Comparison of ENCODE assay signal across 25 cellular contexts in genomic region chr1:238406098-238406497, GRCh38.
DNase-seq lines count a peak whose midpoint lies in the region; FAIRE-seq and TF ChIP-seq lines count a peak whose summit lies in the region.
"Had no signal": no experiment of that assay in that cellular context is flagged by ENCODE, and none has a peak within 500 bp of the region (broad histone marks: within the 10 kb centered on the region; RNA-seq: fewer than 3 reads in every experiment).

No MANE protein-coding gene starts in this region.

- TF ChIP-seq CTCF in D721Med (IDR thresholded peaks at IDR 0.05; ENCODE audit: insufficient read depth, missing control alignments): no peak

- in situ Hi-C loops in G401 (cut with HindIII; ENCODE audit: low sequenced_read_pairs): no loop called here

- FAIRE-seq in D721Med (lab: Jason Lieb, UNC): peak; percentile 38
- FAIRE-seq: HepG2, K562 had no signal

- DNase-seq in D721Med (ENCODE audit: insufficient read length, low spot score): no peak
- peak; percentile 57 for DNase-seq in medulla oblongata (ENCODE audit: extremely low spot score)
- DNase-seq in putamen (ENCODE audit: low spot score): peak; percentile 61
- DNase-seq in NCI-H1105 (lab: John Stamatoyannopoulos, UW): no peak
- DNase-seq in G401 (ENCODE audit: low spot score): no peak
- DNase-seq in GF-D8 (lab: John Stamatoyannopoulos, UW): no peak
- no peak for DNase-seq in activated CD4-positive, alpha-beta T cell treated with anti-CD3 and anti-CD28 coated beads for 1 hour
- DNase-seq: 8988T; ACHN; CD4-positive, CD25-positive, alpha-beta regulatory T cell; H9; MV-4-11; NCI-H1105 treated with DMSO at 0.1 percent for 48 hours; NCI-H146; NCI-H1930; NCI-H446; NCI-H524 treated with DMSO at 0.1 percent for 48 hours; NCI-H774; NK-92 treated with Interleukin-12 subunit alpha and Interleukin-12 subunit beta, amount 100 ng/mL, for 24 hours; PC-3 had no signal

- peak overlapping the region; percentile 76 for H3K27ac ChIP-seq in cingulate gyrus (ENCODE audit: low read depth, low read length)
- H3K27ac ChIP-seq: BLaER1, SJSA1 had no signal

Comparison
In these comparisons a context has a peak if more than half of its experiments do, and no peak if none do; other contexts are left out.
1. DNase-seq: peak in medulla oblongata (single experiment) and putamen (single experiment); none in D721Med (single experiment), NCI-H1105 (single experiment), G401 (single experiment), GF-D8 (single experiment) and activated CD4-positive, alpha-beta T cell treated with anti-CD3 and anti-CD28 coated beads for 1 hour (single experiment).